ENCODE assay signal across 8 cellular contexts in genomic region chr20:63978319-63979220, GRCh38. TPM values are rescaled to one million over a fixed set of nuclear protein-coding genes. Genes with fewer than 3 reads are reported as not detected.
DNase-seq lines count a peak whose midpoint lies in the region; ATAC-seq, FAIRE-seq and TF ChIP-seq lines count a peak whose summit lies in the region.

No MANE protein-coding gene starts in this region.

- H3K27ac ChIP-seq in A549, result peak overlapping the region in 1 of 2 experiments; percentile 65; a peak in 3 of 6 replicates
- peak overlapping the region in 3 of 5 donors; percentile 46 to 94 (median 70) for H3K27ac ChIP-seq in adrenal gland
- peak overlapping the region; percentile 61 to 76 for H3K27ac ChIP-seq in small intestine (ENCODE audit: low read depth in 1 of 2, low read length in 1 of 2)

- H3K27me3 ChIP-seq in adrenal gland (no peaks in the 10 kb centered on the region), small intestine (ENCODE audit: control insufficient read depth in 2 of 2, insufficient read depth in 2 of 2, low read length in 2 of 2) (no peaks in the 10 kb centered on the region)

- no peak for TF ChIP-seq EP300 in A549 (IDR thresholded peaks at IDR 0.05)

- H3K4me3 ChIP-seq in A549, result no peak overlapping the region
- H3K4me3 ChIP-seq in GM12875 (ENCODE audit: low read depth, low read length), result peak overlapping the region; percentile 79
- peak overlapping the region in 3 of 4 donors; percentile 18 to 74 (median 58) for H3K4me3 ChIP-seq in adrenal gland
- peak overlapping the region; percentile 84 for H3K4me3 ChIP-seq in iPS-18c (ENCODE audit: insufficient read depth, low read depth, low read length)
- H3K4me3 ChIP-seq in small intestine (ENCODE audit: low read depth in 1 of 2, low read length in 2 of 2), result peak overlapping the region; percentile 55 to 78

- FAIRE-seq in A549 (lab: Jason Lieb, UNC) (no peak), RCC 7860 (lab: Jason Lieb, UNC) (no peak), small intestine (lab: Jason Lieb, UNC) (no peak)

- H3K4me1 ChIP-seq in A549 (peaks cover 48% of the 10 kb centered on the region), adrenal gland (replicated peaks in 1 of 2) (peaks cover 31 to 40% of the 10 kb centered on the region in 2 donors), small intestine (ENCODE audit: control insufficient read depth in 2 of 2, insufficient read depth in 1 of 2, low read depth in 1 of 2, low read length in 1 of 2) (peaks cover 2 to 10% of the 10 kb centered on the region in 2 donors)

- no peak for TF ChIP-seq CTCF in A549 (IDR thresholded peaks at IDR 0.05)
- no peak for TF ChIP-seq CTCF in GM12875 (IDR thresholded peaks at IDR 0.05; ENCODE audit: borderline replicate concordance, insufficient read depth, low read depth, low read length)
- TF ChIP-seq CTCF in adrenal gland (IDR thresholded peaks at IDR 0.05), result no peak

- POLR2A ChIA-PET in A549 (lab: Yijun Ruan, JAX), result no interaction called here

- H3K36me3 ChIP-seq in adrenal gland (replicated peaks in 1 of 2) (peaks cover 0 to 6% of the 10 kb centered on the region in 2 donors), small intestine (ENCODE audit: control insufficient read depth in 2 of 2, insufficient read depth in 2 of 2, low read length in 2 of 2) (no peaks in the 10 kb centered on the region)

- H3K9me3 ChIP-seq in A549 (no peaks in the 10 kb centered on the region), adrenal gland (replicated peaks in 1 of 3) (no peaks in the 10 kb centered on the region), iPS-18c (ENCODE audit: control insufficient read depth, insufficient read depth, low read length) (no peaks in the 10 kb centered on the region), small intestine (ENCODE audit: control insufficient read depth, low read depth) (no peaks in the 10 kb centered on the region)

- WGBS in A549 (ENCODE audit: missing lambda C conversion rate), result 91% methylated on average over 51 of the region's 52 CpGs
- WGBS in adrenal gland, 4 donors, result 10 to 23% (median 12%) methylated on average over 25 to 52 of the region's 52 CpGs
- WGBS in small intestine, 3 donors, result 8 to 9% (median 9%) methylated on average over 46 to 52 of the region's 52 CpGs

- no peak for TF ChIP-seq RAD21 in A549 (conservative IDR thresholded peaks at IDR 0.05 in 1 of 2, IDR thresholded peaks at IDR 0.05 in 1 of 2)

- CTCF ChIA-PET in A549 (lab: Yijun Ruan, JAX), result interaction anchor here (0.9 to 3.3 kb wide), 7 partner anchors 13 to 440 kb away, joined by 3 to 27 read pairs (median 6); no protein-coding TSS in a partner anchor

- TF ChIP-seq POLR2A in A549 (IDR thresholded peaks at IDR 0.05; ENCODE audit: low read length), result no peak
- peak in 1 of 2 donors; percentile 40 for TF ChIP-seq POLR2A in adrenal gland (IDR thresholded peaks at IDR 0.05)

- H3K4me2 ChIP-seq in A549, result peak overlapping the region; percentile 54

- ATAC-seq in A549 (no peak), HG03280 (IDR thresholded peaks at IDR 0.05; ENCODE audit: unreplicated experiment) (peak; percentile 33)

- DNase-seq in A549 (ENCODE audit: low read depth in 1 of 2, low spot score in 1 of 2), result no peak
- peak; percentile 58 for DNase-seq in RCC 7860 (ENCODE audit: low spot score)
- peak; percentile 74 to 87 (median 82) for DNase-seq in adrenal gland
- DNase-seq in small intestine, result peak; percentile 78
- DNase-seq in foreskin melanocyte, result no peak

- intact Hi-C loops in adrenal gland (cut with DNase I), result loop anchor here (5.0 to 10.0 kb wide), 3 partner anchors 194 to 441 kb away; partner anchors contain the start of gene PTK6 (in 1 of the 2)

TF ChIP-seq in A549, 52 proteins besides CTCF, POLR2A, EP300 and RAD21:
- TF ChIP-seq ZFP36 (IDR thresholded peaks at IDR 0.05; ENCODE audit: borderline replicate concordance, partially characterized antibody), result no peak
- TF ChIP-seq, protein P1, sequence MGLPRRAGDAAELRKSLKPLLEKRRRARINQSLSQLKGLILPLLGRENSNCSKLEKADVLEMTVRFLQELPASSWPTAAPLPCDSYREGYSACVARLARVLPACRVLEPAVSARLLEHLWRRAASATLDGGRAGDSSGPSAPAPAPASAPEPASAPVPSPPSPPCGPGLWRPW (IDR thresholded peaks at IDR 0.05), result no peak

RNA-seq across cellular contexts. Expression of gene SAMD10, which starts 0.9 kb away (rescaled TPM):
- not detected in 2 replicates for polyA plus RNA-seq in A549 (2011; rRNA removed)
- polyA plus RNA-seq in A549 (2012; cell fraction: cytosol; rRNA removed), result not detected in 2 replicates
- polyA plus RNA-seq in A549 (2012; cell fraction: nucleus; rRNA removed), result 0.06 TPM in 1 of 2 replicates, not detected in the other
- polyA plus RNA-seq in A549 (2017; fragmentation: RNase III; extraction: RNeasy Plus Mini Kit Qiagen cat#74134 plus additional on column Dnase treatment), result not detected in 3 replicates
- polyA minus RNA-seq in A549 (2011; rRNA and poly(A)+ RNA removed), result not detected in 2 replicates
- total RNA-seq in adrenal gland, result 1 to 10 TPM; 1.1 to 8.8 (median 4.6) TPM
- 1 to 10 TPM; 1.7 to 8.4 (median 4.4) TPM for polyA plus RNA-seq in adrenal gland
- polyA plus RNA-seq in small intestine, result 1 to 10 TPM; 3.6 to 7.3 (median 5.8) TPM

RNA-seq across cellular contexts. Expression of gene PRPF6, which starts 2.4 kb away (rescaled TPM):
- polyA plus RNA-seq in A549 (2011; rRNA removed) (42.8 and 47.5 TPM in 2 replicates), A549 (2017; fragmentation: RNase III; extraction: RNeasy Plus Mini Kit Qiagen cat#74134 plus additional on column Dnase treatment) (47.2 to 48.9 TPM (median 48.7 TPM) in 3 replicates), adrenal gland (10 to 100 TPM; 48.3 to 49.8 (median 49.1) TPM), small intestine (10 to 100 TPM; 35.3 to 48.6 (median 47.5) TPM)
- 40.6 and 45.2 TPM in 2 replicates for polyA plus RNA-seq in A549 (2012; cell fraction: cytosol; rRNA removed)
- polyA plus RNA-seq in A549 (2012; cell fraction: nucleus; rRNA removed), result 63.4 and 66.2 TPM in 2 replicates
- 55.3 and 55.5 TPM in 2 replicates for polyA minus RNA-seq in A549 (2011; rRNA and poly(A)+ RNA removed)
- 10 to 100 TPM; 51.6 to 73.9 (median 58.4) TPM for total RNA-seq in adrenal gland

RNA-seq across cellular contexts. Expression of gene ZNF512B, which starts 8.8 kb away (rescaled TPM):
- polyA plus RNA-seq in A549 (2011; rRNA removed), result 2.1 and 3.2 TPM in 2 replicates
- 7.0 and 9.7 TPM in 2 replicates for polyA plus RNA-seq in A549 (2012; cell fraction: cytosol; rRNA removed)
- 31.8 and 33.6 TPM in 2 replicates for polyA plus RNA-seq in A549 (2012; cell fraction: nucleus; rRNA removed)
- polyA plus RNA-seq in A549 (2017; fragmentation: RNase III; extraction: RNeasy Plus Mini Kit Qiagen cat#74134 plus additional on column Dnase treatment), result 14.4 to 17.6 TPM (median 16.8 TPM) in 3 replicates
- polyA minus RNA-seq in A549 (2011; rRNA and poly(A)+ RNA removed), result 3.2 and 4.1 TPM in 2 replicates
- 10 to 100 TPM in 6 of 8 donors, 1 to 10 TPM in 2; 8.5 to 24.7 (median 13.9) TPM for total RNA-seq in adrenal gland
- polyA plus RNA-seq in adrenal gland, result 10 to 100 TPM in 2 of 3 donors, 1 to 10 TPM in 1; 3.5 to 39.4 (median 12.1) TPM
- polyA plus RNA-seq in small intestine, result 1 to 10 TPM; 2.5 to 4.3 (median 3.0) TPM

RNA-seq across cellular contexts. Expression of gene UCKL1, which starts 22.4 kb away (rescaled TPM):
- polyA plus RNA-seq in A549 (2011; rRNA removed) (19.1 and 21.6 TPM in 2 replicates), A549 (2017; fragmentation: RNase III; extraction: RNeasy Plus Mini Kit Qiagen cat#74134 plus additional on column Dnase treatment) (30.4 to 32.5 TPM (median 31.8 TPM) in 3 replicates), adrenal gland (100 to 1,000 TPM in 1 of 3 donors, 10 to 100 TPM in 2; 12.1 to 101 (median 91.3) TPM), small intestine (100 to 1,000 TPM in 1 of 3 donors, 10 to 100 TPM in 2; 47.1 to 131 (median 81.1) TPM)
- polyA plus RNA-seq in A549 (2012; cell fraction: cytosol; rRNA removed), result 72.6 and 86.0 TPM in 2 replicates
- polyA plus RNA-seq in A549 (2012; cell fraction: nucleus; rRNA removed), result 183 and 244 TPM in 2 replicates
- polyA minus RNA-seq in A549 (2011; rRNA and poly(A)+ RNA removed), result 18.6 and 20.3 TPM in 2 replicates
- 10 to 100 TPM; 14.9 to 56.8 (median 37.2) TPM for total RNA-seq in adrenal gland

RNA-seq across cellular contexts. Expression of gene C20orf204, which starts 57.4 kb away (rescaled TPM):
- polyA plus RNA-seq in A549 (2011; rRNA removed), result 0.13 and 0.21 TPM in 2 replicates
- polyA plus RNA-seq in A549 (2012; cell fraction: cytosol; rRNA removed), result 0.24 and 0.32 TPM in 2 replicates
- polyA plus RNA-seq in A549 (2012; cell fraction: nucleus; rRNA removed), result 3.0 and 3.8 TPM in 2 replicates
- 0.49 to 0.69 TPM (median 0.59 TPM) in 3 replicates for polyA plus RNA-seq in A549 (2017; fragmentation: RNase III; extraction: RNeasy Plus Mini Kit Qiagen cat#74134 plus additional on column Dnase treatment)
- polyA minus RNA-seq in A549 (2011; rRNA and poly(A)+ RNA removed), result 0.83 and 0.87 TPM in 2 replicates
- total RNA-seq in adrenal gland, result 1 to 10 TPM in 2 of 8 donors, under 1 TPM in 6; 0.13 to 1.9 (median 0.42) TPM
- 1 to 10 TPM in 2 of 3 donors, under 1 TPM in 1; 0.05 to 4.8 (median 1.6) TPM for polyA plus RNA-seq in adrenal gland
- polyA plus RNA-seq in small intestine, result 1 to 10 TPM in 2 of 3 donors, under 1 TPM in 1; 0.91 to 2.4 (median 1.8) TPM

Comparison
In these comparisons a context has a peak if more than half of its experiments do, and no peak if none do; other contexts are left out.
1. DNase-seq: peak in RCC 7860 (single experiment), adrenal gland (7 of 7) and small intestine (single experiment); none in A549 (0 of 2) and foreskin melanocyte (single experiment).